1 cellular context compared by ENCODE assay signal in the genomic region with DNA sequence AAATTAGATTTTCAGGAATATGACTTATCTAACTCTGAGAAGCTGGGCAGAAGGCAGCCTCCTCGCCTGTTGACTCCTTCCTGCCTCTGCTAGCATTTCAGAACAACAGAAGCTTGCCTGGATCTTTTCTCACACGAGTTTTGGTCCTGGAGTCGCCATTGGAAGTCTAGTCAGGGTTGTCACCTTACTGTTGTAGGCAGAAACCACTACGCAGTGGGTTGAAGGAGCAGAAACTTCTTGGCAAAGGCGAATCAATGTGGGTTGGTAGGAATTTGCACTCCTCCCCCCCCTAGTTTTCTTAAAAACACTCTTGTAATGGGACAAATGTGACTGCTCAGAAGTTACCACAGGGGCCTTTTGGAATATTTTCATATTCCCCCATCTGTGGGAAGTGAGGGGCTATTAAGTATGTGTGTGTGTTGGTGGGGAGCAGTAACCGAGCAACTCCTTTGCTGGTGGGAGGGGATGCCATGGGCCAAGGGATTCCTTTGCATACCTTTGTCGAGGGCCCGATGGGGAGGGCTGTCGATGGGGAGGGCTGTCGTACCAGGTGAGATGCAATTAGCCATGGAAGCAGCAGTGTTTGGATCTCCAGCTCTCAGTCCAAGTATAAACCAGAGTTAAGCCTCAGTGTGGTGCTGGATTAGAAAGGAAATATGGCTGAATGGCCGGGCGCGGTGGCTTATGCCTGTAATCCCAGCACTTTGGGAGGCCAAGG.
TF ChIP-seq lines count a peak whose summit lies in the region.

No MANE protein-coding gene starts in this region.

TF ChIP-seq in GM23338, 12 proteins besides CTCF, POLR2A, EP300 and RAD21:
- 0 out of 2 replicates have a peak, but pooled peaks have one; percentile 43 for TF ChIP-seq ZNF114 (CRISPR knock-in tag; IDR thresholded peaks at IDR 0.05)
- no peak for TF ChIP-seq EZH2phosphoT487 (IDR thresholded peaks at IDR 0.05; ENCODE audit: unreplicated experiment)
